In genomic region chrY:15650056-15650455, GRCh38 we compare ENCODE assay signal across 27 cellular contexts.
"Had no signal": no experiment of that assay in that cellular context is flagged by ENCODE, and none has a peak within 500 bp of the region (broad histone marks: within the 10 kb centered on the region; RNA-seq: fewer than 3 reads in every experiment).

No MANE protein-coding gene starts in this region.

- FAIRE-seq: colon, endometrium, endothelial cell of umbilical vein, frontal cortex had no signal

- H3K36me3 ChIP-seq: colonic mucosa, esophagus muscularis mucosa, esophagus squamous epithelium, gastrocnemius medialis, gastroesophageal sphincter, heart left ventricle, heart right ventricle had no signal

- H3K27ac ChIP-seq: colonic mucosa, coronary artery, dorsolateral prefrontal cortex, esophagus muscularis mucosa, esophagus squamous epithelium, foreskin keratinocyte, gastrocnemius medialis, gastroesophageal sphincter, heart left ventricle, heart right ventricle had no signal

- H3K4me3 Mint-ChIP-seq: dendritic cell treated with granulocyte-macrophage colony-stimulating factor and Interleukin-4, amounts not matched to agents 40 ng/mL and 50 ng/mL, for 4 days; effector memory CD8-positive, alpha-beta T cell; endodermal cell had no signal

- H3K27ac Mint-ChIP-seq: dendritic cell treated with granulocyte-macrophage colony-stimulating factor and Interleukin-4, amounts not matched to agents 40 ng/mL and 50 ng/mL, for 4 days; effector memory CD8-positive, alpha-beta T cell; endodermal cell had no signal

- H3K27me3 Mint-ChIP-seq: dendritic cell treated with granulocyte-macrophage colony-stimulating factor and Interleukin-4, amounts not matched to agents 40 ng/mL and 50 ng/mL, for 4 days; effector memory CD8-positive, alpha-beta T cell had no signal

- H3K9me3 ChIP-seq: colonic mucosa, esophagus muscularis mucosa, esophagus squamous epithelium, gastrocnemius medialis, gastroesophageal sphincter, heart left ventricle, heart right ventricle had no signal

- DNase-seq: colonic mucosa; cortex of kidney; dermis blood vessel endothelial cell; dorsolateral prefrontal cortex; effector CD4-positive, alpha-beta T cell; effector CD8-positive, alpha-beta T cell; effector memory CD4-positive, alpha-beta T cell; effector memory CD8-positive, alpha-beta T cell; endodermal cell; erythroblast; esophagus squamous epithelium; foreskin fibroblast; foreskin keratinocyte; foreskin melanocyte; gastrocnemius medialis; glutamatergic neuron; head of caudate nucleus; heart left ventricle; heart right ventricle had no signal

- H3K4me1 Mint-ChIP-seq: endodermal cell had no signal

- H3K4me1 ChIP-seq: colonic mucosa, esophagus muscularis mucosa, esophagus squamous epithelium, foreskin keratinocyte, gastrocnemius medialis, gastroesophageal sphincter, heart left ventricle, heart right ventricle had no signal

- H3K9me3 Mint-ChIP-seq: endodermal cell had no signal

- H3K4me3 ChIP-seq: colonic mucosa, coronary artery, dorsolateral prefrontal cortex, esophagus muscularis mucosa, esophagus squamous epithelium, gastrocnemius medialis, gastroesophageal sphincter, heart left ventricle, heart right ventricle had no signal

- H3K27me3 ChIP-seq: colonic mucosa, dorsolateral prefrontal cortex, esophagus muscularis mucosa, esophagus squamous epithelium, foreskin keratinocyte, gastrocnemius medialis, gastroesophageal sphincter, heart left ventricle, heart right ventricle had no signal
